In the genomic region with DNA sequence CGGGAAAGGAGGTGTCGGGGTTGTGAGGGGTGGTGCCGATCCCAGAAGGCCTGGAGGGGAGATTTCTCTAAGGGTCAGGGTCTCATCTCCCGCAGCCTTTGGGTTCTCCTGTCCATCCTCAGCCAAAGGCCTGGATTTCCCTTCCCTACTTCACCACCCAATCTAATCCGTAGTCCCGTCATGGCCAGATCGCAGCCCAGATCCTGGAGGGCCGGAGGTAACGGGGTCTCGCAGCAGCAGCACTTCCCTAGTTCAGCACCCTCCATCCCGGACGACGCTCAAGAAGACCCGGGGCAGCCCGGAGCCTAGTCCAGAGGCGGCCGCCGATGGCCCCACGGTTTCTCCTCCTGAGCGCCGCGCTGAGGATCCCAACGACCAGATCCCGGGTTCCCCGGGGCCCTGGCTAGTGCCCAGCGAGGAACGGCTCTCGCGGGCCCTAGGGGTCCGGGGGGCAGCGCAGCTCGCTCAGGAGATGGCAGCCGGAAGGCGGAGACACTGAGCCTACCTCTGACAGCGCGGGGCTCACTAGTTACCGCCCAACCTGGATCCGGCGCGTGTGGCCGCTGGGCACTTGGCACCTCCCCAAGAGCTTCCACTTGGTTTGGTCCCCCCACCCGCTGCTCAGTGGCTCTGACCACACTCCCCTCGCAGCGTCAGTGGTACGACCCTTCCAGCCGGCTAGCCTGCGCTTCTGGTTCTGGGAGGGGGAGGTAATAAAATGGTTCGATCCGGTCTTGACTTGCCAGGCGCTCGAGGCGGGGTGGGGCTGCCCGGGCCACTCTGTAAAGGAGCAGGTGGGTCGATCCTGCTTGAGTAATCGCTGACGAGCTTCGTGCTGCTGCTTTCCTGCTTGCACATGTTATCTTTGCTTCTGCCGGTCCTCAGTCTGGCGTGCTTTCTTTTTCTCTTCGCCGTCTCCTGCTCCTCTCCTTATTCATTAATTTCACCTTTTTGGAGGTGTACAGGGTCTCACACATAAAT, we compare ENCODE assay signal across 2 cellular contexts.
A peak's percentile ranks its signal among the peaks of the same experiment; 100 is the strongest.
TF ChIP-seq lines count a peak whose summit lies in the region.

No MANE protein-coding gene starts in this region.

TF ChIP-seq in HEK293, 187 proteins besides CTCF, POLR2A, EP300 and RAD21 (continued from another document and continues in another):
- TF ChIP-seq, protein P1, sequence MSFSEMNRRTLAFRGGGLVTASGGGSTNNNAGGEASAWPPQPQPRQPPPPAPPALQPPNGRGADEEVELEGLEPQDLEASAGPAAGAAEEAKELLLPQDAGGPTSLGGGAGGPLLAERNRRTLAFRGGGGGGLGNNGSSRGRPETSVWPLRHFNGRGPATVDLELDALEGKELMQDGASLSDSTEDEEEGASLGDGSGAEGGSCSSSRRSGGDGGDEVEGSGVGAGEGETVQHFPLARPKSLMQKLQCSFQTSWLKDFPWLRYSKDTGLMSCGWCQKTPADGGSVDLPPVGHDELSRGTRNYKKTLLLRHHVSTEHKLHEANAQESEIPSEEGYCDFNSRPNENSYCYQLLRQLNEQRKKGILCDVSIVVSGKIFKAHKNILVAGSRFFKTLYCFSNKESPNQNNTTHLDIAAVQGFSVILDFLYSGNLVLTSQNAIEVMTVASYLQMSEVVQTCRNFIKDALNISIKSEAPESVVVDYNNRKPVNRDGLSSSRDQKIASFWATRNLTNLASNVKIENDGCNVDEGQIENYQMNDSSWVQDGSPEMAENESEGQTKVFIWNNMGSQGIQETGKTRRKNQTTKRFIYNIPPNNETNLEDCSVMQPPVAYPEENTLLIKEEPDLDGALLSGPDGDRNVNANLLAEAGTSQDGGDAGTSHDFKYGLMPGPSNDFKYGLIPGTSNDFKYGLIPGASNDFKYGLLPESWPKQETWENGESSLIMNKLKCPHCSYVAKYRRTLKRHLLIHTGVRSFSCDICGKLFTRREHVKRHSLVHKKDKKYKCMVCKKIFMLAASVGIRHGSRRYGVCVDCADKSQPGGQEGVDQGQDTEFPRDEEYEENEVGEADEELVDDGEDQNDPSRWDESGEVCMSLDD (tag by site-specific recombination; IDR thresholded peaks at IDR 0.05) = peak; percentile 85
- TF ChIP-seq ZNF394 (tag by site-specific recombination; IDR thresholded peaks at IDR 0.05; ENCODE audit: borderline replicate concordance) = peak; percentile 37; the same call in 1 of the 2 replicates
- TF ChIP-seq GLIS2 (tag by site-specific recombination; IDR thresholded peaks at IDR 0.05) = peak; percentile 98
- no peak for TF ChIP-seq TRIM28 (IDR thresholded peaks at IDR 0.05; ENCODE audit: borderline replicate concordance, low read length)
- TF ChIP-seq IKZF3 (tag by site-specific recombination; IDR thresholded peaks at IDR 0.05) = 0 out of 2 replicates have a peak, but pooled peaks have one; percentile 48
- peak; percentile 84 for TF ChIP-seq ZNF600 (tag by site-specific recombination; IDR thresholded peaks at IDR 0.05)
- TF ChIP-seq, protein P2, sequence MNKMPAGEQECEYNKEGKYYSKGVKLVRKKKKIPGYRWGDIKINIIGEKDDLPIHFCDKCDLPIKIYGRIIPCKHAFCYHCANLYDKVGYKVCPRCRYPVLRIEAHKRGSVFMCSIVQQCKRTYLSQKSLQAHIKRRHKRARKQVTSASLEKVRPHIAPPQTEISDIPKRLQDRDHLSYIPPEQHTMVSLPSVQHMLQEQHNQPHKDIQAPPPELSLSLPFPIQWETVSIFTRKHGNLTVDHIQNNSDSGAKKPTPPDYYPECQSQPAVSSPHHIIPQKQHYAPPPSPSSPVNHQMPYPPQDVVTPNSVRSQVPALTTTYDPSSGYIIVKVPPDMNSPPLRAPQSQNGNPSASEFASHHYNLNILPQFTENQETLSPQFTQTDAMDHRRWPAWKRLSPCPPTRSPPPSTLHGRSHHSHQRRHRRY (tag by site-specific recombination; IDR thresholded peaks at IDR 0.05) = no peak
- TF ChIP-seq ZNF391 (tag by site-specific recombination; IDR thresholded peaks at IDR 0.05; ENCODE audit: borderline replicate concordance, low read depth) = peak; percentile 90; the same call in 1 of the 2 replicates
- TF ChIP-seq ZNF354C (tag by site-specific recombination; IDR thresholded peaks at IDR 0.05; ENCODE audit: borderline replicate concordance, low read depth) = no peak
- peak; percentile 71; the same call in 1 of the 2 replicates for TF ChIP-seq ZXDB (tag by site-specific recombination; IDR thresholded peaks at IDR 0.05)
- TF ChIP-seq, protein P3, sequence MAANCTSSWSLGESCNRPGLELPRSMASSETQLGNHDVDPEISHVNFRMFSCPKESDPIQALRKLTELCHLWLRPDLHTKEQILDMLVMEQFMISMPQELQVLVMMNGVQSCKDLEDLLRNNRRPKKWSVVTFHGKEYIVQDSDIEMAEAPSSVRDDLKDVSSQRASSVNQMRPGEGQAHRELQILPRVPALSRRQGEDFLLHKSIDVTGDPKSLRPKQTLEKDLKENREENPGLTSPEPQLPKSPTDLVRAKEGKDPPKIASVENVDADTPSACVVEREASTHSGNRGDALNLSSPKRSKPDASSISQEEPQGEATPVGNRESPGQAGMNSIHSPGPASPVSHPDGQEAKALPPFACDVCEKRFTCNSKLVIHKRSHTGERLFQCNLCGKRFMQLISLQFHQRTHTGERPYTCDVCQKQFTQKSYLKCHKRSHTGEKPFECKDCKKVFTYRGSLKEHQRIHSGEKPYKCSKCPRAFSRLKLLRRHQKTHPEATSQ (tag by site-specific recombination; IDR thresholded peaks at IDR 0.05) = 0 out of 2 replicates have a peak, but pooled peaks have one; percentile 55
- TF ChIP-seq ZNF404 (tag by site-specific recombination; IDR thresholded peaks at IDR 0.05) = no peak
- peak; percentile 97 for TF ChIP-seq ZBTB8A (tag by site-specific recombination; IDR thresholded peaks at IDR 0.05)
- TF ChIP-seq, protein P4, sequence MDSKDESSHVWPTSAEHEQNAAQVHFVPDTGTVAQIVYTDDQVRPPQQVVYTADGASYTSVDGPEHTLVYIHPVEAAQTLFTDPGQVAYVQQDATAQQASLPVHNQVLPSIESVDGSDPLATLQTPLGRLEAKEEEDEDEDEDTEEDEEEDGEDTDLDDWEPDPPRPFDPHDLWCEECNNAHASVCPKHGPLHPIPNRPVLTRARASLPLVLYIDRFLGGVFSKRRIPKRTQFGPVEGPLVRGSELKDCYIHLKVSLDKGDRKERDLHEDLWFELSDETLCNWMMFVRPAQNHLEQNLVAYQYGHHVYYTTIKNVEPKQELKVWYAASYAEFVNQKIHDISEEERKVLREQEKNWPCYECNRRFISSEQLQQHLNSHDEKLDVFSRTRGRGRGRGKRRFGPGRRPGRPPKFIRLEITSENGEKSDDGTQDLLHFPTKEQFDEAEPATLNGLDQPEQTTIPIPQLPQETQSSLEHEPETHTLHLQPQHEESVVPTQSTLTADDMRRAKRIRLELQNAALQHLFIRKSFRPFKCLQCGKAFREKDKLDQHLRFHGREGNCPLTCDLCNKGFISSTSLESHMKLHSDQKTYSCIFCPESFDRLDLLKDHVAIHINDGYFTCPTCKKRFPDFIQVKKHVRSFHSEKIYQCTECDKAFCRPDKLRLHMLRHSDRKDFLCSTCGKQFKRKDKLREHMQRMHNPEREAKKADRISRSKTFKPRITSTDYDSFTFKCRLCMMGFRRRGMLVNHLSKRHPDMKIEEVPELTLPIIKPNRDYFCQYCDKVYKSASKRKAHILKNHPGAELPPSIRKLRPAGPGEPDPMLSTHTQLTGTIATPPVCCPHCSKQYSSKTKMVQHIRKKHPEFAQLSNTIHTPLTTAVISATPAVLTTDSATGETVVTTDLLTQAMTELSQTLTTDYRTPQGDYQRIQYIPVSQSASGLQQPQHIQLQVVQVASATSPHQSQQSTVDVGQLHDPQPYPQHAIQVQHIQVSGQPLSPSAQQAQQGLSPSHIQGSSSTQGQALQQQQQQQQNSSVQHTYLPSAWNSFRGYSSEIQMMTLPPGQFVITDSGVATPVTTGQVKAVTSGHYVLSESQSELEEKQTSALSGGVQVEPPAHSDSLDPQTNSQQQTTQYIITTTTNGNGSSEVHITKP (tag by site-specific recombination; IDR thresholded peaks at IDR 0.05) = peak; percentile 100
- TF ChIP-seq ZNF610 (tag by site-specific recombination; IDR thresholded peaks at IDR 0.05; ENCODE audit: borderline replicate concordance) = peak; percentile 66; the same call in 1 of the 2 replicates
- TF ChIP-seq ZNF37A (tag by site-specific recombination; IDR thresholded peaks at IDR 0.05) = no peak
- no peak for TF ChIP-seq HOXA7 (CRISPR knock-in tag; IDR thresholded peaks at IDR 0.05; ENCODE audit: borderline replicate concordance)

TF ChIP-seq in liver, 16 proteins besides CTCF, POLR2A, EP300 and RAD21 (continued from another document):
- TF ChIP-seq, protein P5, sequence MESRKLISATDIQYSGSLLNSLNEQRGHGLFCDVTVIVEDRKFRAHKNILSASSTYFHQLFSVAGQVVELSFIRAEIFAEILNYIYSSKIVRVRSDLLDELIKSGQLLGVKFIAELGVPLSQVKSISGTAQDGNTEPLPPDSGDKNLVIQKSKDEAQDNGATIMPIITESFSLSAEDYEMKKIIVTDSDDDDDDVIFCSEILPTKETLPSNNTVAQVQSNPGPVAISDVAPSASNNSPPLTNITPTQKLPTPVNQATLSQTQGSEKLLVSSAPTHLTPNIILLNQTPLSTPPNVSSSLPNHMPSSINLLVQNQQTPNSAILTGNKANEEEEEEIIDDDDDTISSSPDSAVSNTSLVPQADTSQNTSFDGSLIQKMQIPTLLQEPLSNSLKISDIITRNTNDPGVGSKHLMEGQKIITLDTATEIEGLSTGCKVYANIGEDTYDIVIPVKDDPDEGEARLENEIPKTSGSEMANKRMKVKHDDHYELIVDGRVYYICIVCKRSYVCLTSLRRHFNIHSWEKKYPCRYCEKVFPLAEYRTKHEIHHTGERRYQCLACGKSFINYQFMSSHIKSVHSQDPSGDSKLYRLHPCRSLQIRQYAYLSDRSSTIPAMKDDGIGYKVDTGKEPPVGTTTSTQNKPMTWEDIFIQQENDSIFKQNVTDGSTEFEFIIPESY (IDR thresholded peaks at IDR 0.05) = no peak
